ENCODE assay signal across 9 cellular contexts in genomic region chr14:91119556-91120311, GRCh38. TPM values are rescaled to one million over a fixed set of nuclear protein-coding genes. Genes with fewer than 3 reads are reported as not detected.
A peak's percentile ranks its signal among the peaks of the same experiment; 100 is the strongest.
DNase-seq lines count a peak whose midpoint lies in the region; ATAC-seq and TF ChIP-seq lines count a peak whose summit lies in the region.
"Had no signal": no experiment of that assay in that cellular context is flagged by ENCODE, and none has a peak within 500 bp of the region (broad histone marks: within the 10 kb centered on the region; RNA-seq: fewer than 3 reads in every experiment).

No MANE protein-coding gene starts in this region.

- H3K9me3 ChIP-seq in CD8-positive, alpha-beta T cell (ENCODE audit: low read length) = no peaks in the 10 kb centered on the region

- DNase-seq in CD8-positive, alpha-beta T cell = no peak
- DNase-seq in NCI-H226 (peak; percentile 54), dermis blood vessel endothelial cell (peak; percentile 56), T-helper 9 cell (no peak), NCI-H1092 treated with DMSO at 0.1 percent for 48 hours (lab: John Stamatoyannopoulos, UW) (no peak), D341Med (ENCODE audit: low spot score) (no peak)
- no peak for DNase-seq in natural killer cell treated with Interleukin-12 subunit alpha and Interleukin-12 subunit beta and Interleukin-15 and Interleukin-18, amount 100 ng/mL, for 72 hours (ENCODE audit: low spot score)
- DNase-seq in NK-92 treated with Interleukin-12 subunit alpha and Interleukin-12 subunit beta, amount 100 ng/mL, for 24 hours (lab: John Stamatoyannopoulos, UW) = no peak
- DNase-seq: NCI-H69 had no signal

- H3K36me3 ChIP-seq in CD8-positive, alpha-beta T cell (ENCODE audit: insufficient read depth, low read length) = peaks cover 4% of the 10 kb centered on the region

- H3K4me1 ChIP-seq in CD8-positive, alpha-beta T cell (ENCODE audit: insufficient read depth, low read length) = peaks cover 49% of the 10 kb centered on the region

- CTCF ChIA-PET in CD8-positive, alpha-beta T cell (lab: Charles Lee) = interaction anchor here (1.1 kb wide), 1 partner anchor 57 kb away, joined by 4 read pairs; no protein-coding TSS in a partner anchor

- TF ChIP-seq CTCF in CD8-positive, alpha-beta T cell (IDR thresholded peaks at IDR 0.05) = no peak

- H3K9me3 Mint-ChIP-seq in CD8-positive, alpha-beta T cell = no peaks in the 10 kb centered on the region
- H3K9me3 Mint-ChIP-seq in natural killer cell treated with Interleukin-12 subunit alpha and Interleukin-12 subunit beta and Interleukin-15 and Interleukin-18, amount 100 ng/mL, for 72 hours = peaks cover 4% of the 10 kb centered on the region

- H3K4me1 Mint-ChIP-seq in CD8-positive, alpha-beta T cell (ENCODE audit: low read depth) = peaks cover 75% of the 10 kb centered on the region
- H3K4me1 Mint-ChIP-seq in natural killer cell treated with Interleukin-12 subunit alpha and Interleukin-12 subunit beta and Interleukin-15 and Interleukin-18, amount 100 ng/mL, for 72 hours (ENCODE audit: low read depth in 2 of 2) = peaks cover 49 to 65% of the 10 kb centered on the region in 2 donors

- ATAC-seq in CD8-positive, alpha-beta T cell = no peak
- ATAC-seq in natural killer cell treated with Interleukin-12 subunit alpha and Interleukin-12 subunit beta and Interleukin-15 and Interleukin-18, amount 100 ng/mL, for 72 hours = no peak

- H3K4me3 Mint-ChIP-seq in CD8-positive, alpha-beta T cell = peak overlapping the region; percentile 46
- H3K4me3 Mint-ChIP-seq in natural killer cell treated with Interleukin-12 subunit alpha and Interleukin-12 subunit beta and Interleukin-15 and Interleukin-18, amount 100 ng/mL, for 72 hours = peak overlapping the region; percentile 32

- H3K27ac ChIP-seq in CD8-positive, alpha-beta T cell (ENCODE audit: low read depth, low read length) = no peak overlapping the region

- no peak overlapping the region for H3K4me3 ChIP-seq in CD8-positive, alpha-beta T cell (ENCODE audit: low read depth, low read length)

- H3K27ac Mint-ChIP-seq in CD8-positive, alpha-beta T cell = peak overlapping the region; percentile 79
- peak overlapping the region; percentile 99 for H3K27ac Mint-ChIP-seq in natural killer cell treated with Interleukin-12 subunit alpha and Interleukin-12 subunit beta and Interleukin-15 and Interleukin-18, amount 100 ng/mL, for 72 hours

- peaks cover 66% of the 10 kb centered on the region for H3K36me3 Mint-ChIP-seq in CD8-positive, alpha-beta T cell
- H3K36me3 Mint-ChIP-seq in natural killer cell treated with Interleukin-12 subunit alpha and Interleukin-12 subunit beta and Interleukin-15 and Interleukin-18, amount 100 ng/mL, for 72 hours = peaks cover 22% of the 10 kb centered on the region

- H3K27me3 Mint-ChIP-seq in CD8-positive, alpha-beta T cell (ENCODE audit: low read depth) = no peaks in the 10 kb centered on the region
- H3K27me3 Mint-ChIP-seq in natural killer cell treated with Interleukin-12 subunit alpha and Interleukin-12 subunit beta and Interleukin-15 and Interleukin-18, amount 100 ng/mL, for 72 hours = no peaks in the 10 kb centered on the region

- H3K27me3 ChIP-seq in CD8-positive, alpha-beta T cell (ENCODE audit: insufficient read depth, low read length) = no peaks in the 10 kb centered on the region

- intact Hi-C loops in CD8-positive, alpha-beta T cell (cut with DNase I, micrococcal nuclease) = no loop called here

- POLR2A ChIA-PET in CD8-positive, alpha-beta T cell (lab: Charles Lee) = no interaction called here

RNA-seq across cellular contexts. Expression of gene DGLUCY, which starts 5.9 kb away (rescaled TPM):
- 10 to 100 TPM; 31.2 to 33.6 TPM for total RNA-seq in CD8-positive, alpha-beta T cell
- total RNA-seq in dermis blood vessel endothelial cell = 59.0 and 81.5 TPM in 2 replicates
- 10 to 100 TPM; 28.4 to 78.3 TPM for total RNA-seq in natural killer cell treated with Interleukin-12 subunit alpha and Interleukin-12 subunit beta and Interleukin-15 and Interleukin-18, amount 100 ng/mL, for 72 hours

RNA-seq across cellular contexts. Expression of gene RPS6KA5, which starts 59.3 kb away (rescaled TPM):
- 10 to 100 TPM; 17.7 to 18.3 TPM for total RNA-seq in CD8-positive, alpha-beta T cell
- 3.1 and 6.1 TPM in 2 replicates for total RNA-seq in dermis blood vessel endothelial cell
- 10 to 100 TPM; 20.5 to 47.5 TPM for total RNA-seq in natural killer cell treated with Interleukin-12 subunit alpha and Interleukin-12 subunit beta and Interleukin-15 and Interleukin-18, amount 100 ng/mL, for 72 hours

Comparison
In these comparisons a context has a peak if more than half of its experiments do, and no peak if none do; other contexts are left out.
1. DNase-seq: peak in NCI-H226 (single experiment) and dermis blood vessel endothelial cell (single experiment); none in CD8-positive, alpha-beta T cell (0 of 7), natural killer cell treated with Interleukin-12 subunit alpha and Interleukin-12 subunit beta and Interleukin-15 and Interleukin-18, amount 100 ng/mL, for 72 hours (single experiment), T-helper 9 cell (single experiment), NK-92 treated with Interleukin-12 subunit alpha and Interleukin-12 subunit beta, amount 100 ng/mL, for 24 hours (single experiment), NCI-H1092 treated with DMSO at 0.1 percent for 48 hours (single experiment) and D341Med (single experiment).